ENCODE assay signal across 13 cellular contexts in the genomic region with DNA sequence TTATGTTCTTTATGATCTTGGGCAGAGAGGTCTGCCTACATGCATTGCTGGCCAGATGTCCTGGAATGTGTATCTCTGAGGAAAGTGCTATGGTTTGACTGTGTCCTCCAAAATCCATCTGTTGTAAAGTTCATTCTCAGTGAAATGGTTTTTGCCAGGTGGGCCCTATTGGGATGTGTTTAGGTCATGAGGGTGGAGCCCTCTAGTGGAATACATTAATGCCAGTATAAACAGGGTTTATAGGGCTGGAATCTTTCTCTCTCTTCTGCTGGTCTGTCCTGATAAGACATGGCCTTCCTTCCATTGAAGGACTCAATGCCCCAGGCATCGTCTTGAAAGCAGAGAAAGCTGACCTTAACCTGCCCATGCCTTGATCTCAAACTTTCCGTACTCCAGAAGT.
DNase-seq lines count a peak whose midpoint lies in the region; ATAC-seq and TF ChIP-seq lines count a peak whose summit lies in the region.
"Had no signal": no experiment of that assay in that cellular context is flagged by ENCODE, and none has a peak within 500 bp of the region (broad histone marks: within the 10 kb centered on the region; RNA-seq: fewer than 3 reads in every experiment).

No MANE protein-coding gene starts in this region.

- TF ChIP-seq CTCF in cardiac muscle cell (IDR thresholded peaks at IDR 0.05; ENCODE audit: low read depth, low read length) (peak; percentile 35), heart left ventricle (IDR thresholded peaks at IDR 0.05) (peak in 5 of 12 donors; percentile 9 to 34 (median 27)), endodermal cell (conservative IDR thresholded peaks at IDR 0.05) (peak; percentile 61), upper lobe of right lung (IDR thresholded peaks at IDR 0.05) (peak; percentile 23), ascending aorta (IDR thresholded peaks at IDR 0.05) (no peak)

- H3K36me3 Mint-ChIP-seq in endodermal cell (ENCODE audit: low read depth), result no peaks in the 10 kb centered on the region
- H3K36me3 Mint-ChIP-seq: CD8-positive, alpha-beta memory T cell had no signal

- peaks cover 3% of the 10 kb centered on the region for H3K4me1 Mint-ChIP-seq in endodermal cell
- H3K4me1 Mint-ChIP-seq: CD8-positive, alpha-beta memory T cell had no signal

- intact Hi-C loops in heart left ventricle (cut with DNase I), result loop anchor here in 1 of 10 donors (10.0 kb wide), 1 partner anchor 45 kb away; no protein-coding TSS in a partner anchor
- intact Hi-C loops in upper lobe of right lung (cut with DNase I), result no loop called here
- intact Hi-C loops in ascending aorta (cut with DNase I), result no loop called here

- H3K27me3 ChIP-seq in cardiac muscle cell (no peaks in the 10 kb centered on the region), heart left ventricle (peaks cover 0 to 12% (median 0%) of the 10 kb centered on the region in 9 donors), endodermal cell (ENCODE audit: control insufficient read depth, insufficient read depth, low read length, poor library complexity, severe bottlenecking) (no peaks in the 10 kb centered on the region), upper lobe of right lung (no peaks in the 10 kb centered on the region), ascending aorta (no peaks in the 10 kb centered on the region)
- H3K27me3 ChIP-seq: right atrium auricular region had no signal

- WGBS in heart left ventricle, 4 donors, result 72 to 82% (median 77%) methylated on average over 2 of the region's 2 CpGs
- WGBS in endodermal cell (ENCODE audit: insufficient coverage in 1 of 2, insufficient read length in 1 of 2), 2 experiments, result 82 to 86% methylated on average over 1 to 2 of the region's 2 CpGs

- H3K4me3 ChIP-seq in cardiac muscle cell, result no peak overlapping the region
- H3K4me3 ChIP-seq in heart left ventricle, result no peak overlapping the region
- no peak overlapping the region for H3K4me3 ChIP-seq in endodermal cell (ENCODE audit: low read length)
- H3K4me3 ChIP-seq in upper lobe of right lung, result no peak overlapping the region
- H3K4me3 ChIP-seq in ascending aorta, result no peak overlapping the region
- H3K4me3 ChIP-seq: lung, right atrium auricular region had no signal

- no peaks in the 10 kb centered on the region for H3K36me3 ChIP-seq in cardiac muscle cell
- H3K36me3 ChIP-seq in heart left ventricle, result no peaks in the 10 kb centered on the region
- H3K36me3 ChIP-seq in endodermal cell (ENCODE audit: control insufficient read depth, insufficient read depth, low read length), result no peaks in the 10 kb centered on the region
- no peaks in the 10 kb centered on the region for H3K36me3 ChIP-seq in upper lobe of right lung
- no peaks in the 10 kb centered on the region for H3K36me3 ChIP-seq in ascending aorta
- H3K36me3 ChIP-seq: right atrium auricular region had no signal

- no peaks in the 10 kb centered on the region for H3K4me1 ChIP-seq in cardiac muscle cell (ENCODE audit: low read depth)
- H3K4me1 ChIP-seq in heart left ventricle, result no peaks in the 10 kb centered on the region
- peaks cover 4% of the 10 kb centered on the region for H3K4me1 ChIP-seq in endodermal cell (ENCODE audit: control insufficient read depth, insufficient read depth, low read length)
- H3K4me1 ChIP-seq in upper lobe of right lung, result no peaks in the 10 kb centered on the region
- no peaks in the 10 kb centered on the region for H3K4me1 ChIP-seq in ascending aorta
- H3K4me1 ChIP-seq: right atrium auricular region had no signal

- no peaks in the 10 kb centered on the region for H3K27me3 Mint-ChIP-seq in endodermal cell (ENCODE audit: insufficient read depth)

- DNase-seq in cardiac muscle cell (ENCODE audit: low read depth in 1 of 2, low spot score in 1 of 2) (peak; percentile 12), heart left ventricle (no peak), NAMALWA (ENCODE audit: low spot score) (peak; percentile 81), endodermal cell (no peak), upper lobe of right lung (no peak), cortex of kidney (lab: John Stamatoyannopoulos, UW) (no peak), ascending aorta (ENCODE audit: low spot score in 2 of 2) (no peak)
- DNase-seq: CD8-positive, alpha-beta memory T cell; NCI-H1694; SHP77 treated with DMSO at 0.1 percent for 48 hours had no signal

- no peak overlapping the region for H3K9ac ChIP-seq in endodermal cell (ENCODE audit: extremely low read depth, low read length, poor library complexity, severe bottlenecking)

- no peak for TF ChIP-seq POLR2A in heart left ventricle (IDR thresholded peaks at IDR 0.05)

- H3K9me3 ChIP-seq in cardiac muscle cell (ENCODE audit: low read depth) (no peaks in the 10 kb centered on the region), heart left ventricle (no peaks in the 10 kb centered on the region), endodermal cell (ENCODE audit: control insufficient read depth, low read length) (no peaks in the 10 kb centered on the region), upper lobe of right lung (no peaks in the 10 kb centered on the region), ascending aorta (no peaks in the 10 kb centered on the region)
- H3K9me3 ChIP-seq: right atrium auricular region had no signal

- ATAC-seq in heart left ventricle, result no peak
- ATAC-seq in upper lobe of right lung, result no peak
- no peak for ATAC-seq in HG03280 (IDR thresholded peaks at IDR 0.05; ENCODE audit: unreplicated experiment)

- H3K4me3 Mint-ChIP-seq in endodermal cell, result no peak overlapping the region
- H3K4me3 Mint-ChIP-seq: CD8-positive, alpha-beta memory T cell had no signal

- H3K27ac Mint-ChIP-seq in endodermal cell, result no peak overlapping the region
- H3K27ac Mint-ChIP-seq: CD8-positive, alpha-beta memory T cell had no signal

- H3K9me3 Mint-ChIP-seq in endodermal cell, result peaks cover 57% of the 10 kb centered on the region

- H3K27ac ChIP-seq in cardiac muscle cell (no peak overlapping the region), heart left ventricle (no peak overlapping the region), endodermal cell (ENCODE audit: low read depth, low read length) (no peak overlapping the region), upper lobe of right lung (no peak overlapping the region), ascending aorta (no peak overlapping the region)
- H3K27ac ChIP-seq: right atrium auricular region had no signal

Comparison
In these comparisons a context has a peak if more than half of its experiments do, and no peak if none do; other contexts are left out.
1. DNase-seq: peak in cardiac muscle cell (2 of 2) and NAMALWA (single experiment); none in heart left ventricle (0 of 5), endodermal cell (single experiment), upper lobe of right lung (single experiment), cortex of kidney (single experiment) and ascending aorta (0 of 2).
2. CTCF ChIP-seq: peak in cardiac muscle cell (single experiment), endodermal cell (single experiment) and upper lobe of right lung (single experiment); none in ascending aorta (0 of 3).